17 cellular contexts compared by ENCODE assay signal in genomic region chr7:142790056-142790455, GRCh38.
DNase-seq lines count a peak whose midpoint lies in the region; ATAC-seq lines count a peak whose summit lies in the region.
"Had no signal": no experiment of that assay in that cellular context is flagged by ENCODE, and none has a peak within 500 bp of the region (broad histone marks: within the 10 kb centered on the region; RNA-seq: fewer than 3 reads in every experiment).

No MANE protein-coding gene starts in this region.

- no peaks in the 10 kb centered on the region for H3K36me3 ChIP-seq in effector memory CD4-positive, alpha-beta T cell (ENCODE audit: control insufficient read depth, insufficient read depth, low read length)
- H3K36me3 ChIP-seq: left lung, neutrophil, stomach, upper lobe of left lung had no signal

- peaks cover 28% of the 10 kb centered on the region for H3K4me1 Mint-ChIP-seq in stimulated activated naive CD8-positive, alpha-beta T cell treated with anti-CD3 and anti-CD28 coated beads, Interleukin-15, amount 100 ng/mL, for 72 hours

- H3K4me3 ChIP-seq in effector memory CD4-positive, alpha-beta T cell (ENCODE audit: insufficient read depth, low read depth, low read length, poor library complexity, severe bottlenecking), result peak overlapping the region; percentile 59
- H3K4me3 ChIP-seq: stomach had no signal

- H3K27ac ChIP-seq in effector memory CD4-positive, alpha-beta T cell (ENCODE audit: insufficient read depth, low read length, poor library complexity, severe bottlenecking), result peak overlapping the region; percentile 84
- H3K27ac ChIP-seq: left lung, neutrophil had no signal

- no peaks in the 10 kb centered on the region for H3K27me3 Mint-ChIP-seq in stimulated activated naive CD8-positive, alpha-beta T cell treated with anti-CD3 and anti-CD28 coated beads, Interleukin-15, amount 100 ng/mL, for 72 hours

- ATAC-seq in stimulated activated naive CD8-positive, alpha-beta T cell treated with anti-CD3 and anti-CD28 coated beads, Interleukin-15, amount 100 ng/mL, for 72 hours, result no peak
- ATAC-seq in GM18498 (IDR thresholded peaks at IDR 0.05; ENCODE audit: unreplicated experiment) (no peak), GM18858 (IDR thresholded peaks at IDR 0.05; ENCODE audit: unreplicated experiment) (no peak), GM19455 (IDR thresholded peaks at IDR 0.05; ENCODE audit: unreplicated experiment) (no peak)
- ATAC-seq: esophagus mucosa, left lung had no signal

- H3K9me3 ChIP-seq in effector memory CD4-positive, alpha-beta T cell (ENCODE audit: control insufficient read depth, low read length), result no peaks in the 10 kb centered on the region
- H3K9me3 ChIP-seq: left lung, neutrophil, stomach, upper lobe of left lung had no signal

- H3K9me3 Mint-ChIP-seq in stimulated activated naive CD8-positive, alpha-beta T cell treated with anti-CD3 and anti-CD28 coated beads, Interleukin-15, amount 100 ng/mL, for 72 hours, result no peaks in the 10 kb centered on the region

- peak; percentile 26 for DNase-seq in activated gamma-delta T cell treated with Interleukin-2 at 50 U/mL for 16 hours
- no peak for DNase-seq in activated gamma-delta T cell (lab: John Stamatoyannopoulos, UW)
- DNase-seq in activated CD8-positive, alpha-beta memory T cell treated with anti-CD3 and anti-CD28 coated beads, Interleukin-2, amount 50 U/mL, for 4 hours, result peak; percentile 54
- DNase-seq in effector memory CD4-positive, alpha-beta T cell, result no peak
- DNase-seq in stimulated activated naive CD8-positive, alpha-beta T cell treated with anti-CD3 and anti-CD28 coated beads, Interleukin-15, amount 100 ng/mL, for 72 hours, result peak in 1 of 2 donors; percentile 12
- DNase-seq: GOT3, left lung, midbrain, NCI-H1436 treated with DMSO at 0.1 percent for 48 hours, retina, stomach, upper lobe of left lung had no signal

- H3K27ac Mint-ChIP-seq in stimulated activated naive CD8-positive, alpha-beta T cell treated with anti-CD3 and anti-CD28 coated beads, Interleukin-15, amount 100 ng/mL, for 72 hours, result peak overlapping the region; percentile 87 to 98

- H3K4me1 ChIP-seq in effector memory CD4-positive, alpha-beta T cell (ENCODE audit: control insufficient read depth, insufficient read depth, low read length, poor library complexity, severe bottlenecking), result peaks cover 19% of the 10 kb centered on the region
- H3K4me1 ChIP-seq: left lung, stomach, upper lobe of left lung had no signal

- H3K27me3 ChIP-seq in effector memory CD4-positive, alpha-beta T cell (replicated peaks; ENCODE audit: control insufficient read depth, insufficient read depth, low read length, poor library complexity, severe bottlenecking), result no peaks in the 10 kb centered on the region
- H3K27me3 ChIP-seq: upper lobe of left lung had no signal

- peak overlapping the region; percentile 79 to 95 for H3K4me3 Mint-ChIP-seq in stimulated activated naive CD8-positive, alpha-beta T cell treated with anti-CD3 and anti-CD28 coated beads, Interleukin-15, amount 100 ng/mL, for 72 hours

Comparison
In these comparisons a context has a peak if more than half of its experiments do, and no peak if none do; other contexts are left out.
1. DNase-seq: peak in activated gamma-delta T cell treated with Interleukin-2 at 50 U/mL for 16 hours (single experiment) and activated CD8-positive, alpha-beta memory T cell treated with anti-CD3 and anti-CD28 coated beads, Interleukin-2, amount 50 U/mL, for 4 hours (single experiment); none in activated gamma-delta T cell (single experiment) and effector memory CD4-positive, alpha-beta T cell (0 of 3).